ENCODE assay signal across 21 cellular contexts in genomic region chr6:168078199-168078942, GRCh38. TPM values are rescaled to one million over a fixed set of nuclear protein-coding genes. Genes with fewer than 3 reads are reported as not detected.
DNase-seq lines count a peak whose midpoint lies in the region; ATAC-seq and TF ChIP-seq lines count a peak whose summit lies in the region.
"Had no signal": no experiment of that assay in that cellular context is flagged by ENCODE, and none has a peak within 500 bp of the region (broad histone marks: within the 10 kb centered on the region; RNA-seq: fewer than 3 reads in every experiment).

No MANE protein-coding gene starts in this region.

- no peaks in the 10 kb centered on the region for H4K20me1 ChIP-seq in PC-9 (ENCODE audit: insufficient read depth)

- ATAC-seq in Panc1 (peak; percentile 20; the same call in 1 of the 2 replicates), WTC11 (no peak), GM19395 (IDR thresholded peaks at IDR 0.05; ENCODE audit: unreplicated experiment) (no peak)

- H3K9me3 ChIP-seq in Panc1 (ENCODE audit: control insufficient read depth, insufficient read depth, low read depth, low read length) (no peaks in the 10 kb centered on the region), PC-9 (ENCODE audit: insufficient read depth, low read depth) (no peaks in the 10 kb centered on the region)
- H3K9me3 ChIP-seq: SJSA1 had no signal

- no peak overlapping the region for H3K9ac ChIP-seq in rectal smooth muscle tissue (ENCODE audit: low read length)

- peaks cover 9% of the 10 kb centered on the region for H3K4me1 Mint-ChIP-seq in WTC11
- H3K4me1 Mint-ChIP-seq: CD4-positive, alpha-beta memory T cell had no signal

- H3K4me3 ChIP-seq in Panc1 (ENCODE audit: low read depth in 2 of 2, low read length in 2 of 2) (no peak overlapping the region), rectal smooth muscle tissue (ENCODE audit: low read length) (peak overlapping the region; percentile 47), PC-9 (no peak overlapping the region)
- H3K4me3 ChIP-seq: SJSA1 had no signal

- no peak overlapping the region for H3K4me2 ChIP-seq in PC-9

- no peaks in the 10 kb centered on the region for H3K36me3 Mint-ChIP-seq in WTC11
- H3K36me3 Mint-ChIP-seq: CD4-positive, alpha-beta memory T cell had no signal

- H3K27ac ChIP-seq in Panc1 (ENCODE audit: low read length) (no peak overlapping the region), rectal smooth muscle tissue (ENCODE audit: low read depth, low read length) (no peak overlapping the region), PC-9 (no peak overlapping the region)
- H3K27ac ChIP-seq: HL-60, SJSA1 had no signal

- DNase-seq in Ammon's horn (ENCODE audit: low spot score): peak; percentile 23
- DNase-seq in Panc1 (ENCODE audit: low read depth, low spot score): no peak
- peak; percentile 51 for DNase-seq in left kidney (ENCODE audit: low read depth, low spot score)
- no peak for DNase-seq in PC-9
- no peak for DNase-seq in activated gamma-delta T cell treated with Interleukin-2 at 50 U/mL for 16 hours
- DNase-seq in WTC11 (ENCODE audit: low spot score): no peak
- DNase-seq: AML-193; CD4-positive, alpha-beta memory T cell; DMS79 treated with DMSO at 0.1 percent for 48 hours; GOT3; KBM-7; NCI-H1092 treated with DMSO at 0.1 percent for 48 hours; NCI-H1694; NCI-H2171; NCI-H446 treated with DMSO at 0.1 percent for 48 hours; RPMI8226 had no signal

- intact Hi-C loops in Panc1 (cut with micrococcal nuclease; ENCODE audit: unreplicated experiment) (no loop called here), PC-9 (cut with micrococcal nuclease; ENCODE audit: unreplicated experiment) (no loop called here)

- POLR2A ChIA-PET in Panc1 (lab: Charles Lee) (interaction anchor here (0.6 kb wide), 1 partner anchor 26 kb away, joined by 3 read pairs; no protein-coding TSS in a partner anchor), PC-9 (lab: Charles Lee; ENCODE audit: unreplicated experiment) (no interaction called here), WTC11 (lab: Charles Lee) (no interaction called here)

- no peaks in the 10 kb centered on the region for H3K9me3 Mint-ChIP-seq in WTC11

- CTCF ChIA-PET in Panc1 (lab: Charles Lee): no interaction called here
- CTCF ChIA-PET in PC-9 (lab: Charles Lee): no interaction called here
- CTCF ChIA-PET in WTC11 (lab: Charles Lee): no interaction called here

- H3K27me3 ChIP-seq in Panc1 (ENCODE audit: control insufficient read depth, insufficient read depth, low read length) (no peaks in the 10 kb centered on the region; the same call in 1 of the 2 replicates), rectal smooth muscle tissue (ENCODE audit: control insufficient read depth, insufficient read depth, low read length) (no peaks in the 10 kb centered on the region), PC-9 (ENCODE audit: insufficient read depth, low read depth) (peaks cover 87% of the 10 kb centered on the region)
- H3K27me3 ChIP-seq: SJSA1 had no signal

- H3K27ac Mint-ChIP-seq in WTC11: no peak overlapping the region
- H3K27ac Mint-ChIP-seq: CD4-positive, alpha-beta memory T cell had no signal

- in situ Hi-C loops in Panc1 (cut with HindIII; ENCODE audit: low pct_unique_long_range_greater_than_20kb, low sequenced_read_pairs): no loop called here

- no peaks in the 10 kb centered on the region; the same call in 1 of the 2 replicates for H3K27me3 Mint-ChIP-seq in WTC11 (ENCODE audit: low read depth)
- H3K27me3 Mint-ChIP-seq: CD4-positive, alpha-beta memory T cell had no signal

- no peaks in the 10 kb centered on the region for H3K9me2 ChIP-seq in PC-9 (ENCODE audit: insufficient read depth)

- H3F3A ChIP-seq in PC-9 (ENCODE audit: insufficient read depth, low read depth): no peaks in the 10 kb centered on the region

- H2AFZ ChIP-seq in PC-9: no peak overlapping the region

- no peaks in the 10 kb centered on the region for H3K79me2 ChIP-seq in PC-9 (ENCODE audit: low read depth)

- no peak overlapping the region for H3K4me3 Mint-ChIP-seq in WTC11
- H3K4me3 Mint-ChIP-seq: CD4-positive, alpha-beta memory T cell had no signal

- TF ChIP-seq CTCF in Panc1 (IDR thresholded peaks at IDR 0.05) (no peak), PC-9 (conservative IDR thresholded peaks at IDR 0.05) (no peak), WTC11 (IDR thresholded peaks at IDR 0.05) (no peak)

- H3K36me3 ChIP-seq in Panc1 (ENCODE audit: control insufficient read depth, insufficient read depth, low read length): no peaks in the 10 kb centered on the region
- H3K36me3 ChIP-seq in rectal smooth muscle tissue (ENCODE audit: control insufficient read depth, insufficient read depth, low read length): peaks cover 6% of the 10 kb centered on the region
- H3K36me3 ChIP-seq in PC-9 (ENCODE audit: low read depth): no peaks in the 10 kb centered on the region
- H3K36me3 ChIP-seq: SJSA1 had no signal

- no TSS peak for BruUV-seq in Panc1 (replicated peaks; lab: Mats Ljungman, UMichigan)
- no TSS peak for BruUV-seq in PC-9 (replicated peaks; lab: Mats Ljungman, UMichigan)

- peaks cover 14% of the 10 kb centered on the region for H3K4me1 ChIP-seq in Panc1 (ENCODE audit: control insufficient read depth, insufficient read depth, low read length)
- H3K4me1 ChIP-seq in rectal smooth muscle tissue (ENCODE audit: control insufficient read depth, insufficient read depth, low read length): no peaks in the 10 kb centered on the region
- H3K4me1 ChIP-seq in PC-9 (replicated peaks; ENCODE audit: insufficient read depth): no peaks in the 10 kb centered on the region

TF ChIP-seq in WTC11, 78 proteins besides CTCF, POLR2A, EP300 and RAD21 (continues in another document):
- no peak for TF ChIP-seq MXD4 (CRISPR knock-in tag; IDR thresholded peaks at IDR 0.05; ENCODE audit: borderline replicate concordance)
- TF ChIP-seq EMX1 (CRISPR knock-in tag; IDR thresholded peaks at IDR 0.05): no peak
- TF ChIP-seq AFF4 (CRISPR knock-in tag; IDR thresholded peaks at IDR 0.05; ENCODE audit: borderline replicate concordance): no peak
- TF ChIP-seq, protein P1, sequence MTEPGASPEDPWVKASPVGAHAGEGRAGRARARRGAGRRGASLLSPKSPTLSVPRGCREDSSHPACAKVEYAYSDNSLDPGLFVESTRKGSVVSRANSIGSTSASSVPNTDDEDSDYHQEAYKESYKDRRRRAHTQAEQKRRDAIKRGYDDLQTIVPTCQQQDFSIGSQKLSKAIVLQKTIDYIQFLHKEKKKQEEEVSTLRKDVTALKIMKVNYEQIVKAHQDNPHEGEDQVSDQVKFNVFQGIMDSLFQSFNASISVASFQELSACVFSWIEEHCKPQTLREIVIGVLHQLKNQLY (CRISPR knock-in tag; IDR thresholded peaks at IDR 0.05): no peak
- no peak for TF ChIP-seq USF1 (CRISPR knock-in tag; IDR thresholded peaks at IDR 0.05)
- no peak for TF ChIP-seq ZNF263 (CRISPR knock-in tag; IDR thresholded peaks at IDR 0.05; ENCODE audit: low read depth)
- TF ChIP-seq ZNF219 (CRISPR knock-in tag; IDR thresholded peaks at IDR 0.05; ENCODE audit: borderline replicate concordance): no peak
- no peak for TF ChIP-seq FOXP1 (CRISPR knock-in tag; IDR thresholded peaks at IDR 0.05; ENCODE audit: borderline replicate concordance)
- no peak for TF ChIP-seq TP53 (CRISPR knock-in tag; IDR thresholded peaks at IDR 0.05)

RNA-seq across cellular contexts. Expression of gene FRMD1, which starts 0.6 kb away (rescaled TPM):
- total RNA-seq in Panc1 (2021; ENCODE audit: unreplicated experiment) (0.15 TPM), PC-9 (2021) (not detected in 2 replicates), WTC11 (2021) (0.57 to 0.98 TPM (median 0.69 TPM) in 3 replicates)
- not detected for polyA plus RNA-seq in Panc1 (2012; ENCODE audit: insufficient read length)
- total RNA-seq: CD4-positive, alpha-beta memory T cell; MCF 10A; SJSA1 had no signal
- polyA plus RNA-seq: CD4-positive, alpha-beta memory T cell had no signal

Comparison
In these comparisons a context has a peak if more than half of its experiments do, and no peak if none do; other contexts are left out.
1. DNase-seq: peak in Ammon's horn (single experiment) and left kidney (single experiment); none in Panc1 (single experiment), PC-9 (0 of 2), activated gamma-delta T cell treated with Interleukin-2 at 50 U/mL for 16 hours (single experiment) and WTC11 (single experiment).